In the genomic region with DNA sequence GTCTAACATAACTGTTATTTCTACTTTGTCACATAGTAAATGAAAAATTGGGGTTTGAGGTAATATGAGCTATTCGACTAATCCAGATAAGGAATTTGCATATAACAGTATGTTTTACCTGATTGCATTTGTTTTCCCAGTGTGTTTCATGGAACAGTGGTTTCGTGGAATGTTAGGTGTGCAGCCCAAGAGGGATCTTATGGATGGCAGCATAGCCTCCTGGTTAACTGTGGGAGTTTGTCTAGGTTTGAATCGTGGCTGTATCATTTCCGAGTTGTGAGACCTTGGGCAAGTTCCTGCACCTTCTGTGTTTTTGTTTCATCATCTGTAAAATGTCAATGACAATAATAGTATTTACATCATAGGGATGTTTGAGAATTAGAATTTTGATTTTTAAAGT, we compare ENCODE assay signal across 21 cellular contexts. TPM values are rescaled to one million over a fixed set of nuclear protein-coding genes. Genes with fewer than 3 reads are reported as not detected.
"Had no signal": no experiment of that assay in that cellular context is flagged by ENCODE, and none has a peak within 500 bp of the region (broad histone marks: within the 10 kb centered on the region; RNA-seq: fewer than 3 reads in every experiment).

No MANE protein-coding gene starts in this region.

- H3K36me3 ChIP-seq: cardiac muscle cell, neutrophil, ovary, thyroid gland, upper lobe of right lung had no signal

- H3K4me1 ChIP-seq: psoas muscle, thyroid gland, upper lobe of right lung had no signal

- DNase-seq: activated CD4-positive, alpha-beta memory T cell treated with anti-CD3 and anti-CD28 coated beads for 36 hours; activated CD4-positive, alpha-beta T cell treated with anti-CD3 and anti-CD28 coated beads for 48 hours; activated naive CD4-positive, alpha-beta T cell treated with Interleukin-2 at 50 U/mL for 16 hours; activated naive CD8-positive, alpha-beta T cell treated with anti-CD3 and anti-CD28 coated beads, Interleukin-2, amount 10 ng/mL, durations not matched to agents 7 days and 5 days; activated T-cell treated with anti-CD3 and anti-CD28 coated beads, Interleukin-2, amount 50 U/mL, for 48 hours; amygdala; cortex of kidney; foreskin fibroblast; immature natural killer cell; ovary; psoas muscle; right cardiac atrium; stimulated activated CD4-positive, alpha-beta T cell treated with anti-CD3 and anti-CD28 coated beads, Interleukin-1b, Interleukin-23, amount 100 ng/mL, for 48 hours; substantia nigra; thyroid gland; upper lobe of right lung had no signal

- H3K27ac ChIP-seq: cardiac muscle cell, neutrophil, ovary, psoas muscle, skin epidermis, thyroid gland, upper lobe of right lung had no signal

- H3K9me3 ChIP-seq: neutrophil, ovary, psoas muscle, thyroid gland, upper lobe of right lung had no signal

- H3K4me3 ChIP-seq: cardiac muscle cell, ovary, psoas muscle, skin epidermis, thyroid gland, upper lobe of right lung had no signal

- H3K27me3 ChIP-seq: ovary, thyroid gland had no signal

- ATAC-seq: natural killer cell treated with Interleukin-12 subunit alpha and Interleukin-12 subunit beta and Interleukin-15 and Interleukin-18, amount 100 ng/mL, for 72 hours; psoas muscle; right cardiac atrium; upper lobe of right lung had no signal

RNA-seq across cellular contexts. Expression of gene BMPR1B, which starts 7.9 kb away (rescaled TPM):
- total RNA-seq: activated CD4-positive, alpha-beta memory T cell treated with anti-CD3 and anti-CD28 coated beads for 36 hours; activated naive CD8-positive, alpha-beta T cell treated with anti-CD3 and anti-CD28 coated beads, Interleukin-2, amount 10 ng/mL, durations not matched to agents 7 days and 5 days; natural killer cell treated with Interleukin-12 subunit alpha and Interleukin-12 subunit beta and Interleukin-15 and Interleukin-18, amount 100 ng/mL, for 72 hours; T-helper 1 cell treated with Interleukin-12 subunit alpha and Interleukin-12 subunit beta and Interleukin-4 antibody, amounts not matched to agents 30 ng/mL and 1 ng/mL, for 36 hours had no signal
- polyA plus RNA-seq: immature natural killer cell had no signal
